8 cellular contexts compared by ENCODE assay signal in genomic region chr1:156104065-156104810, GRCh38. TPM values are rescaled to one million over a fixed set of nuclear protein-coding genes. Genes with fewer than 3 reads are reported as not detected.
A peak's percentile ranks its signal among the peaks of the same experiment; 100 is the strongest.
DNase-seq lines count a peak whose midpoint lies in the region; TF ChIP-seq lines count a peak whose summit lies in the region.

No MANE protein-coding gene starts in this region.

- intact Hi-C loops in colonic mucosa (cut with DNase I) (no loop called here), lower leg skin (cut with DNase I; ENCODE audit: low total_unique reads) (no loop called here), testis (cut with DNase I; ENCODE audit: low total_unique reads) (no loop called here)

- peak overlapping the region in 10 of 11 experiments; percentile 35 to 97 (median 59); a peak in 12 of 22 replicates for H3K27ac ChIP-seq in BLaER1 treated with 17β-estradiol and CSF1 and Interleukin-3, amounts not matched to agents 10 nM and 100 nM
- H3K27ac ChIP-seq in HEK293 (ENCODE audit: extremely low read depth, low read depth, low read length) = no peak overlapping the region; the same call in 1 of the 2 replicates
- H3K27ac ChIP-seq in colonic mucosa = peak overlapping the region; percentile 94
- H3K27ac ChIP-seq in testis = peak overlapping the region; percentile 59 to 97

- peak; percentile 54 for DNase-seq in T follicular helper cell (ENCODE audit: low read depth)
- DNase-seq in colonic mucosa = peak; percentile 83
- DNase-seq in lower leg skin (ENCODE audit: low spot score in 2 of 2) = peak; percentile 89 to 96
- peak; percentile 58 for DNase-seq in testis
- no peak for DNase-seq in NCI-H446 treated with DMSO at 0.1 percent for 48 hours (lab: John Stamatoyannopoulos, UW)
- no peak for DNase-seq in GM10248 (ENCODE audit: extremely low spot score)

- peaks cover 42 to 81% (median 62%) of the 10 kb centered on the region in 10 experiments for H3K4me1 ChIP-seq in BLaER1 treated with 17β-estradiol and CSF1 and Interleukin-3, amounts not matched to agents 10 nM and 100 nM
- H3K4me1 ChIP-seq in HEK293 (ENCODE audit: control insufficient read depth, insufficient read depth, low read length) = peaks cover 12% of the 10 kb centered on the region
- peaks cover 38% of the 10 kb centered on the region for H3K4me1 ChIP-seq in colonic mucosa
- peaks cover 56% of the 10 kb centered on the region for H3K4me1 ChIP-seq in testis

- H3K36me3 ChIP-seq in BLaER1 treated with 17β-estradiol and CSF1 and Interleukin-3, amounts not matched to agents 10 nM and 100 nM = no peaks in the 10 kb centered on the region
- H3K36me3 ChIP-seq in HEK293 (ENCODE audit: control insufficient read depth in 2 of 2, insufficient read depth in 1 of 2, low read length in 2 of 2) (no peaks in the 10 kb centered on the region), colonic mucosa (no peaks in the 10 kb centered on the region), testis (ENCODE audit: low read depth, missing control alignments) (no peaks in the 10 kb centered on the region)

- TF ChIP-seq POLR2A in lower leg skin (IDR thresholded peaks at IDR 0.05) (no peak), testis (IDR thresholded peaks at IDR 0.05) (no peak)

- H3K4me3 ChIP-seq in BLaER1 treated with 17β-estradiol and CSF1 and Interleukin-3, amounts not matched to agents 10 nM and 100 nM = no peak overlapping the region
- H3K4me3 ChIP-seq in HEK293 (ENCODE audit: low read depth, low read length) (no peak overlapping the region), colonic mucosa (no peak overlapping the region), lower leg skin (ENCODE audit: low read depth, poor library complexity, severe bottlenecking) (no peak overlapping the region), testis (no peak overlapping the region)

- TF ChIP-seq CTCF in HEK293 (tag by site-specific recombination; IDR thresholded peaks at IDR 0.05) (no peak), colonic mucosa (IDR thresholded peaks at IDR 0.05) (no peak), lower leg skin (IDR thresholded peaks at IDR 0.05) (no peak), testis (IDR thresholded peaks at IDR 0.05) (no peak), GM10248 (IDR thresholded peaks at IDR 0.05; ENCODE audit: control extremely low read depth, extremely low read depth, low read depth, missing control alignments) (no peak)

- CTCF ChIA-PET in HEK293 (lab: Yijun Ruan, JAX) (interaction anchor here (0.6 to 22.5 kb wide), 5 partner anchors 8 to 440 kb away, joined by 3 to 1029 read pairs (median 6); partner anchors contain the start of gene LMNA), GM10248 (lab: Yijun Ruan, JAX) (interaction anchor here (1.0 to 29.1 kb wide), 5 partner anchors 7 to 55 kb away, joined by 3 to 1172 read pairs (median 9); partner anchors contain the start of gene LMNA)

- POLR2A ChIA-PET in HEK293 (lab: Yijun Ruan, JAX) (interaction anchor here (0.6 to 10.1 kb wide), 2 partner anchors 10 to 397 kb away, joined by 3 to 63 read pairs; partner anchors contain the start of gene LMNA), GM10248 (lab: Yijun Ruan, JAX) (interaction anchor here (0.6 to 13.4 kb wide), 2 partner anchors 18 to 423 kb away, joined by 6 to 266 read pairs; partner anchors contain the start of gene LMNA)

- peak overlapping the region; percentile 85 to 97 (median 90) for H3K4me2 ChIP-seq in BLaER1 treated with 17β-estradiol and CSF1 and Interleukin-3, amounts not matched to agents 10 nM and 100 nM

- peaks cover 0 to 3% (median 0%) of the 10 kb centered on the region in 11 experiments; a peak in 1 of 22 replicates for H4K20me1 ChIP-seq in BLaER1 treated with 17β-estradiol and CSF1 and Interleukin-3, amounts not matched to agents 10 nM and 100 nM

- 9 to 11% methylated on average over 15 of the region's 15 CpGs for WGBS in lower leg skin, 2 donors
- 41 to 58% methylated on average over 11 to 15 of the region's 15 CpGs for WGBS in testis, 2 donors

- H3K27me3 ChIP-seq in BLaER1 treated with 17β-estradiol and CSF1 and Interleukin-3, amounts not matched to agents 10 nM and 100 nM = peaks cover 0 to 4% (median 0%) of the 10 kb centered on the region in 11 experiments; a peak in 2 of 22 replicates
- H3K27me3 ChIP-seq in colonic mucosa (no peaks in the 10 kb centered on the region), testis (no peaks in the 10 kb centered on the region)

- no peaks in the 10 kb centered on the region for H3K9me3 ChIP-seq in BLaER1 treated with 17β-estradiol and CSF1 and Interleukin-3, amounts not matched to agents 10 nM and 100 nM (replicated peaks in 1 of 11)
- no peaks in the 10 kb centered on the region for H3K9me3 ChIP-seq in HEK293 (ENCODE audit: control insufficient read depth, insufficient read depth, low read depth, low read length)
- no peaks in the 10 kb centered on the region for H3K9me3 ChIP-seq in colonic mucosa
- H3K9me3 ChIP-seq in testis = no peaks in the 10 kb centered on the region

- peak overlapping the region in 6 of 11 experiments; percentile 0 to 92 (median 53); a peak in 7 of 22 replicates for H3K9ac ChIP-seq in BLaER1 treated with 17β-estradiol and CSF1 and Interleukin-3, amounts not matched to agents 10 nM and 100 nM
- H3K9ac ChIP-seq in colonic mucosa (ENCODE audit: low read depth in 2 of 2, low read length in 2 of 2) = peak overlapping the region; percentile 68 to 89

TF ChIP-seq in HEK293, 187 proteins besides CTCF, POLR2A, EP300 and RAD21 (continues in another document):
- TF ChIP-seq ZNF658 (tag by site-specific recombination; IDR thresholded peaks at IDR 0.05) (no peak), ZNF544 (tag by site-specific recombination; IDR thresholded peaks at IDR 0.05) (no peak), ZNF629 (tag by site-specific recombination; IDR thresholded peaks at IDR 0.05) (no peak), ZNF292 (tag by site-specific recombination; IDR thresholded peaks at IDR 0.05; ENCODE audit: borderline replicate concordance, low read depth) (no peak), ZNF645 (tag by site-specific recombination; IDR thresholded peaks at IDR 0.05) (no peak), ZNF398 (tag by site-specific recombination; IDR thresholded peaks at IDR 0.05) (peak; percentile 71)

RNA-seq across cellular contexts. Expression of gene LMNA, which starts 10.3 kb away (rescaled TPM):
- total RNA-seq in colonic mucosa = 100 to 1,000 TPM; 414 to 610 TPM
- 100 to 1,000 TPM; 530 to 611 (median 555) TPM for total RNA-seq in lower leg skin
- 100 to 1,000 TPM; 162 to 219 TPM for total RNA-seq in testis
- polyA plus RNA-seq in testis (ENCODE audit: insufficient read depth, low read depth, low replicate concordance) = 189 TPM

RNA-seq across cellular contexts. Expression of gene MEX3A, which starts 22.0 kb away (rescaled TPM):
- total RNA-seq in colonic mucosa (1 to 10 TPM; 1.6 to 3.7 TPM), lower leg skin (1 to 10 TPM in 1 of 4 donors, under 1 TPM in 3; 0.21 to 1.1 (median 0.67) TPM), testis (1 to 10 TPM; 2.4 to 3.0 TPM)
- 0.87 TPM for polyA plus RNA-seq in testis (ENCODE audit: insufficient read depth, low read depth, low replicate concordance)

RNA-seq across cellular contexts. Expression of gene RAB25, which starts 43.3 kb away (rescaled TPM):
- total RNA-seq in colonic mucosa (100 to 1,000 TPM; 213 TPM), lower leg skin (100 to 1,000 TPM; 211 to 281 (median 251) TPM), testis (1 to 10 TPM; 1.2 to 2.0 TPM)
- 2.1 TPM for polyA plus RNA-seq in testis (ENCODE audit: insufficient read depth, low read depth, low replicate concordance)

RNA-seq across cellular contexts. Expression of gene SEMA4A, which starts 49.1 kb away (rescaled TPM):
- 1 to 10 TPM; 4.5 to 5.6 TPM for total RNA-seq in colonic mucosa
- total RNA-seq in lower leg skin = 10 to 100 TPM; 30.5 to 45.4 (median 41.4) TPM
- total RNA-seq in testis = 1 to 10 TPM; 4.8 to 8.0 TPM
- polyA plus RNA-seq in testis (ENCODE audit: insufficient read depth, low read depth, low replicate concordance) = 7.7 TPM

RNA-seq across cellular contexts. Expression of gene LAMTOR2, which starts 49.7 kb away (rescaled TPM):
- total RNA-seq in colonic mucosa (10 to 100 TPM; 69.4 to 83.9 TPM), lower leg skin (10 to 100 TPM; 41.8 to 64.5 (median 47.4) TPM), testis (10 to 100 TPM; 47.6 to 50.4 TPM)
- polyA plus RNA-seq in testis (ENCODE audit: insufficient read depth, low read depth, low replicate concordance) = 55.5 TPM

Comparison
In these comparisons a context has a peak if more than half of its experiments do, and no peak if none do; other contexts are left out.
1. DNase-seq: peak in T follicular helper cell (single experiment), colonic mucosa (single experiment), lower leg skin (2 of 2) and testis (single experiment); none in NCI-H446 treated with DMSO at 0.1 percent for 48 hours (single experiment) and GM10248 (single experiment).
2. RNA of gene RAB25, which starts 43.3 kb away (total RNA-seq): 211 to 281 TPM in lower leg skin and 213 TPM in colonic mucosa; 1.2 to 2.0 TPM in testis; every median in the first group is over 10 times any median in the second.